10 cellular contexts compared by ENCODE assay signal in genomic region chr10:23362879-23363787, GRCh38. TPM values are rescaled to one million over a fixed set of nuclear protein-coding genes. Genes with fewer than 3 reads are reported as not detected.
DNase-seq lines count a peak whose midpoint lies in the region; ATAC-seq and TF ChIP-seq lines count a peak whose summit lies in the region.
"Had no signal": no experiment of that assay in that cellular context is flagged by ENCODE, and none has a peak within 500 bp of the region (broad histone marks: within the 10 kb centered on the region; RNA-seq: fewer than 3 reads in every experiment).

No MANE protein-coding gene starts in this region.

- TF ChIP-seq POLR2A in sigmoid colon (IDR thresholded peaks at IDR 0.05), result no peak

- peaks cover 8 to 14% of the 10 kb centered on the region in 2 donors for H3K27me3 Mint-ChIP-seq in natural killer cell treated with Interleukin-12 subunit alpha and Interleukin-12 subunit beta and Interleukin-15 and Interleukin-18, amount 100 ng/mL, for 72 hours

- no peak for TF ChIP-seq EP300 in sigmoid colon (IDR thresholded peaks at IDR 0.05)

- TF ChIP-seq CTCF in sigmoid colon (IDR thresholded peaks at IDR 0.05), result no peak

- intact Hi-C loops in sigmoid colon (cut with DNase I), result no loop called here
- intact Hi-C loops in head of caudate nucleus (cut with DNase I), result no loop called here
- intact Hi-C loops in posterior vena cava (cut with DNase I), result no loop called here

- H3K4me3 Mint-ChIP-seq in natural killer cell treated with Interleukin-12 subunit alpha and Interleukin-12 subunit beta and Interleukin-15 and Interleukin-18, amount 100 ng/mL, for 72 hours, result peak overlapping the region; percentile 37

- ATAC-seq in GM18909 (IDR thresholded peaks at IDR 0.05; ENCODE audit: poor library complexity, unreplicated experiment) (peak; percentile 38), HG02798 (IDR thresholded peaks at IDR 0.05; ENCODE audit: poor library complexity, unreplicated experiment) (peak; percentile 61)
- ATAC-seq in natural killer cell treated with Interleukin-12 subunit alpha and Interleukin-12 subunit beta and Interleukin-15 and Interleukin-18, amount 100 ng/mL, for 72 hours, result peak in 1 of 2 donors; percentile 58

- no peak overlapping the region for H3K4me3 ChIP-seq in sigmoid colon

- no peaks in the 10 kb centered on the region for H3K9me3 ChIP-seq in sigmoid colon

- no peaks in the 10 kb centered on the region for H3K27me3 ChIP-seq in sigmoid colon

- 69 to 78% methylated on average over 9 of the region's 9 CpGs for WGBS in sigmoid colon, 2 donors

- H3K36me3 ChIP-seq in sigmoid colon, result no peaks in the 10 kb centered on the region

- DNase-seq in T-helper 22 cell (ENCODE audit: low read depth), result peak; percentile 38
- DNase-seq in natural killer cell treated with Interleukin-12 subunit alpha and Interleukin-12 subunit beta and Interleukin-15 and Interleukin-18, amount 100 ng/mL, for 72 hours (ENCODE audit: low spot score), result no peak
- no peak for DNase-seq in kidney glomerular epithelial cell (lab: John Stamatoyannopoulos, UW)
- DNase-seq in sigmoid colon, result no peak
- no peak for DNase-seq in head of caudate nucleus
- DNase-seq in posterior vena cava (ENCODE audit: low spot score), result no peak
- DNase-seq: mammary epithelial cell, NCI-H187 treated with DMSO at 0.1 percent for 48 hours had no signal

- H3K27ac ChIP-seq in sigmoid colon, result no peak overlapping the region

- H3K27ac Mint-ChIP-seq in natural killer cell treated with Interleukin-12 subunit alpha and Interleukin-12 subunit beta and Interleukin-15 and Interleukin-18, amount 100 ng/mL, for 72 hours, result no peak overlapping the region

- H3K4me1 Mint-ChIP-seq in natural killer cell treated with Interleukin-12 subunit alpha and Interleukin-12 subunit beta and Interleukin-15 and Interleukin-18, amount 100 ng/mL, for 72 hours (ENCODE audit: low read depth in 2 of 2), result peaks cover under 1 to 4% of the 10 kb centered on the region in 2 donors

- H3K4me1 ChIP-seq in sigmoid colon, result no peaks in the 10 kb centered on the region

- no peaks in the 10 kb centered on the region for H3K36me3 Mint-ChIP-seq in natural killer cell treated with Interleukin-12 subunit alpha and Interleukin-12 subunit beta and Interleukin-15 and Interleukin-18, amount 100 ng/mL, for 72 hours

- no peaks in the 10 kb centered on the region for H3K9me3 Mint-ChIP-seq in natural killer cell treated with Interleukin-12 subunit alpha and Interleukin-12 subunit beta and Interleukin-15 and Interleukin-18, amount 100 ng/mL, for 72 hours

RNA-seq across cellular contexts. Expression of gene C10orf67, which starts 18.5 kb away (rescaled TPM):
- total RNA-seq in natural killer cell treated with Interleukin-12 subunit alpha and Interleukin-12 subunit beta and Interleukin-15 and Interleukin-18, amount 100 ng/mL, for 72 hours, result not detected
- total RNA-seq in sigmoid colon (not detected), posterior vena cava (not detected)
- polyA plus RNA-seq in sigmoid colon, result under 1 TPM in 1 of 3 donors, not detected in 2; 0.04 TPM
